1 cellular context compared by ENCODE assay signal in the genomic region with DNA sequence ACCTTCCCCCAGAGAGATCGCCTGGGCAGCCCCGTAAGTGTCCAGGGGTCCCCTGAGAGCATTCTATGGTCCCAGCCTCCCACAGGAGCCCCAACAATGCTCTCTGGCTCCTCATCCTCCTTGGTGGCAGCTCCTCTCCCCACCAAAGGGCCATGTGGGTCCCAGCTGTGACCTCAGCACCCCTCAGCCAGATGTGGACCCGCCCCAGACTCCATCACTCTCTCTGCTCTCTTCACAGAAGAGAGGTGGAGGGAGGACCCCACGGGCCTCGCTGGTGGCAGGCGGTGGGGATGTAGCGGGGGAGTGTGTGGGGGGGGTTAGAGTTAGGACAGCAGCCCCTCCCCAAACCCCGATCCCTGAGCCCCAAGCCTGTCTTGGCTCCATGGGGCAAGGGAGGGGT.
TF ChIP-seq lines count a peak whose summit lies in the region.

No MANE protein-coding gene starts in this region.

TF ChIP-seq in H1, 55 proteins besides CTCF, POLR2A, EP300 and RAD21:
- no peak for TF ChIP-seq HDAC2 (IDR thresholded peaks at IDR 0.05; ENCODE audit: borderline replicate concordance in 1 of 2, low read depth in 2 of 2, low read length in 2 of 2)
- no peak for TF ChIP-seq CHD1 (IDR thresholded peaks at IDR 0.05; ENCODE audit: low read depth, low read length)
- TF ChIP-seq HDAC6 (IDR thresholded peaks at IDR 0.05; ENCODE audit: low read depth, low read length), result no peak
- no peak for TF ChIP-seq SRF (IDR thresholded peaks at IDR 0.05; ENCODE audit: low read depth, low read length)
- TF ChIP-seq TBP (IDR thresholded peaks at IDR 0.05; ENCODE audit: low read depth, low read length), result no peak
- TF ChIP-seq TAF1 (IDR thresholded peaks at IDR 0.05; ENCODE audit: low read depth, low read length), result no peak
- TF ChIP-seq CHD2 (IDR thresholded peaks at IDR 0.05; ENCODE audit: low read length), result no peak
- no peak for TF ChIP-seq BACH1 (IDR thresholded peaks at IDR 0.05; ENCODE audit: low read length)
